22 cellular contexts compared by ENCODE assay signal in the genomic region with DNA sequence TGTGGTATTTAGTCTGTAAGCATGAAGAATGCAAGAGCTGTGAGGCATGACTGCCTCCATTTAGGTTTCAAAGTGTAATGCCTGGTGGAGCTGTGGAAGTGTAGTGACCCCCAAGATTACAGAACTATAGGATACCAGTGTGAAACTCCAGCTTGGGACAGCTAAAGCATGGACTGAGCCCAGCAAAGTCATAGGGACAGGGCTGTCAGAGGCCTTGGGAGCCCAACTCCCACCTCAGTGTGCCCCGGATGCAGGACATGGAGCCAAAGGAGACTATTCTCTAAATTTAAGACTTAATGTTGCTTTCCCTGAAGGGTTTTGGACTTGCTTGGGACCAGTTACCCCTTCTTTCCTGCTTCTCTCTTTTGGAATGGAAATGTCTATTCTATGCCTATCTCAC. TPM values are rescaled to one million over a fixed set of nuclear protein-coding genes. Genes with fewer than 3 reads are reported as not detected.
"Had no signal": no experiment of that assay in that cellular context is flagged by ENCODE, and none has a peak within 500 bp of the region (broad histone marks: within the 10 kb centered on the region; RNA-seq: fewer than 3 reads in every experiment).

No MANE protein-coding gene starts in this region.

- H3K27me3 Mint-ChIP-seq: dendritic cell treated with granulocyte-macrophage colony-stimulating factor and Interleukin-4, amounts not matched to agents 40 ng/mL and 50 ng/mL, for 4 days; progenitor cell of endocrine pancreas had no signal

- DNase-seq: activated CD4-positive, alpha-beta T cell treated with anti-CD3 and anti-CD28 coated beads, Interleukin-2, amount 50 U/mL, for 4 hours; activated CD4-positive, CD25-positive, alpha-beta regulatory T cell treated with anti-CD3 and anti-CD28 coated beads, Interleukin-2, amount 50 U/mL, for 72 hours; activated CD8-positive, alpha-beta memory T cell treated with anti-CD3 and anti-CD28 coated beads, Interleukin-2, amount 50 U/mL, for 4 hours; activated T-cell treated with anti-CD3 and anti-CD28 coated beads, Interleukin-2, amount 50 U/mL, for 72 hours; effector CD8-positive, alpha-beta T cell; heart right ventricle; left ventricle myocardium superior; stimulated activated CD4-positive, alpha-beta T cell treated with anti-CD3 and anti-CD28 coated beads, Interleukin-12 subunit alpha, Interleukin-12 subunit beta, amount 100 ng/mL, for 4 hours; stimulated activated CD4-positive, alpha-beta T cell treated with anti-CD3 and anti-CD28 coated beads, Interleukin-1b, Interleukin-23, amount 100 ng/mL, for 48 hours; stimulated activated CD8-positive, alpha-beta memory T cell treated with anti-CD3 and anti-CD28 coated beads, Interleukin-4, amount 100 ng/mL, for 48 hours; stimulated activated naive CD8-positive, alpha-beta T cell treated with anti-CD3 and anti-CD28 coated beads, Interleukin-15, Interleukin-2, amounts not matched to agents 100 U/mL and 50 U/mL, for 24 hours had no signal

- H3K27ac ChIP-seq: heart right ventricle, neural progenitor cell, tibial nerve, VCaP had no signal

- H3K4me1 ChIP-seq: heart right ventricle, neural progenitor cell, tibial nerve had no signal

- H3K4me2 ChIP-seq: neural progenitor cell had no signal

- ATAC-seq: activated T-cell treated with anti-CD3 and anti-CD28 coated beads, Interleukin-2, amount 50 U/mL, for 72 hours; esophagus mucosa; left ventricle myocardium superior; stimulated activated naive CD8-positive, alpha-beta T cell treated with anti-CD3 and anti-CD28 coated beads, Interleukin-15, Interleukin-2, amounts not matched to agents 100 U/mL and 50 U/mL, for 24 hours had no signal

- H3K36me3 Mint-ChIP-seq: neural progenitor cell had no signal

- H3K9me3 Mint-ChIP-seq: activated T-cell treated with anti-CD3 and anti-CD28 coated beads, Interleukin-2, amount 50 U/mL, for 72 hours; dendritic cell treated with granulocyte-macrophage colony-stimulating factor and Interleukin-4, amounts not matched to agents 40 ng/mL and 50 ng/mL, for 4 days; neural progenitor cell had no signal

- H3K4me3 Mint-ChIP-seq: dendritic cell treated with granulocyte-macrophage colony-stimulating factor and Interleukin-4, amounts not matched to agents 40 ng/mL and 50 ng/mL, for 4 days; neural progenitor cell had no signal

- H3K4me1 Mint-ChIP-seq: neural progenitor cell had no signal

- H3K4me3 ChIP-seq: heart right ventricle, neural progenitor cell, tibial nerve had no signal

- H3K27me3 ChIP-seq: neural progenitor cell, tibial nerve had no signal

- H3K27ac Mint-ChIP-seq: dendritic cell treated with granulocyte-macrophage colony-stimulating factor and Interleukin-4, amounts not matched to agents 40 ng/mL and 50 ng/mL, for 4 days; neural progenitor cell; progenitor cell of endocrine pancreas had no signal

- H3K9ac ChIP-seq: neural progenitor cell had no signal

- H3K36me3 ChIP-seq: heart right ventricle, neural progenitor cell, tibial nerve had no signal

RNA-seq across cellular contexts. Expression of a gene that starts 10.8 kb away (rescaled TPM):
- total RNA-seq: chondrocyte, kidney epithelial cell, left ventricle myocardium superior, osteoblast, progenitor cell of endocrine pancreas, tibial nerve had no signal
- polyA plus RNA-seq: heart right ventricle had no signal

RNA-seq across cellular contexts. Expression of a gene that starts 45.1 kb away (rescaled TPM):
- total RNA-seq: activated T-cell treated with anti-CD3 and anti-CD28 coated beads, Interleukin-2, amount 50 U/mL, for 72 hours; chondrocyte; esophagus mucosa; heart right ventricle; kidney epithelial cell; left ventricle myocardium superior; mononuclear cell; osteoblast; progenitor cell of endocrine pancreas; T-helper 1 cell treated with Interleukin-12 subunit alpha and Interleukin-12 subunit beta and Interleukin-4 antibody, amounts not matched to agents 30 ng/mL and 1 ng/mL, for 36 hours; tibial nerve had no signal
- polyA plus RNA-seq: heart right ventricle had no signal
